In the genomic region with DNA sequence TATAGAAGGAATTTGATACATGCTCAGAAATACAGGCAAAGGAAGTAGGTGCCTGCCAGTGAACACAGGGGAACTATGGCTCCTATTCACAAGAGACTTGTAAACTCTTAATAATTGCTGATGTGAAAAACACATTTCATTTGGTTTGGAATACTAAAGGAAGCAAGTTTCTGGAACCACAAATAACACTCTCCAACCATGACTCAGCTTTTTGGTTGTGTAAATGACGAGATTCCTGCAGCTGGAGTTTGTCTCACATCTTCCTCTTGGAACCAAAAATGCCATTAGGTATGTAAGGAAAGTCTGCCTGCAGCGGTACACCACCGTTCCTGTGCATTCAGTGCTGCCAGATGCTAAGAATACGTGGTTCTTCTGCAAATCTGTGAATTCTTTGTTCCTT, we compare ENCODE assay signal across 1 cellular context.
TF ChIP-seq lines count a peak whose summit lies in the region.

No MANE protein-coding gene starts in this region.

TF ChIP-seq in HepG2, 621 proteins besides CTCF, POLR2A, EP300 and RAD21:
- TF ChIP-seq NFE2L2 (IDR thresholded peaks at IDR 0.05; ENCODE audit: low read length) (peak; percentile 95), ZNF558 (CRISPR knock-in tag; IDR thresholded peaks at IDR 0.05; ENCODE audit: borderline replicate concordance) (no peak), ARID5B (CRISPR knock-in tag; IDR thresholded peaks at IDR 0.05) (no peak), HNRNPL (IDR thresholded peaks at IDR 0.05; ENCODE audit: low read depth, low read length) (no peak), MAFK (conservative IDR thresholded peaks at IDR 0.05 in 1 of 2, IDR thresholded peaks at IDR 0.05 in 1 of 2; ENCODE audit: low read length in 2 of 2) (peak; percentile 55 to 57), MAFF (IDR thresholded peaks at IDR 0.05; ENCODE audit: low read depth, low read length) (peak; percentile 65), ZNF792 (CRISPR knock-in tag; IDR thresholded peaks at IDR 0.05) (no peak), ZBTB14 (CRISPR knock-in tag; IDR thresholded peaks at IDR 0.05) (no peak), SSRP1 (CRISPR knock-in tag; IDR thresholded peaks at IDR 0.05) (no peak), FLYWCH1 (CRISPR knock-in tag; IDR thresholded peaks at IDR 0.05) (no peak), ZNF460 (CRISPR knock-in tag; IDR thresholded peaks at IDR 0.05; ENCODE audit: borderline replicate concordance) (no peak)
- TF ChIP-seq, protein P1, sequence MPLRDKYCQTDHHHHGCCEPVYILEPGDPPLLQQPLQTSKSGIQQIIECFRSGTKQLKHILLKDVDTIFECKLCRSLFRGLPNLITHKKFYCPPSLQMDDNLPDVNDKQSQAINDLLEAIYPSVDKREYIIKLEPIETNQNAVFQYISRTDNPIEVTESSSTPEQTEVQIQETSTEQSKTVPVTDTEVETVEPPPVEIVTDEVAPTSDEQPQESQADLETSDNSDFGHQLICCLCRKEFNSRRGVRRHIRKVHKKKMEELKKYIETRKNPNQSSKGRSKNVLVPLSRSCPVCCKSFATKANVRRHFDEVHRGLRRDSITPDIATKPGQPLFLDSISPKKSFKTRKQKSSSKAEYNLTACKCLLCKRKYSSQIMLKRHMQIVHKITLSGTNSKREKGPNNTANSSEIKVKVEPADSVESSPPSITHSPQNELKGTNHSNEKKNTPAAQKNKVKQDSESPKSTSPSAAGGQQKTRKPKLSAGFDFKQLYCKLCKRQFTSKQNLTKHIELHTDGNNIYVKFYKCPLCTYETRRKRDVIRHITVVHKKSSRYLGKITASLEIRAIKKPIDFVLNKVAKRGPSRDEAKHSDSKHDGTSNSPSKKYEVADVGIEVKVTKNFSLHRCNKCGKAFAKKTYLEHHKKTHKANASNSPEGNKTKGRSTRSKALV (CRISPR knock-in tag; IDR thresholded peaks at IDR 0.05) = no peak
- TF ChIP-seq, protein P2, sequence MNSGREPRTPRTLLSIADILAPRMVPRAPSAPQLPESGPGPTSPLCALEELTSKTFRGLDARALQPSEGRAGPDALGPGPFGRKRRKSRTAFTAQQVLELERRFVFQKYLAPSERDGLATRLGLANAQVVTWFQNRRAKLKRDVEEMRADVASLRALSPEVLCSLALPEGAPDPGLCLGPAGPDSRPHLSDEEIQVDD (CRISPR knock-in tag; IDR thresholded peaks at IDR 0.05; ENCODE audit: borderline replicate concordance) = no peak
